In genomic region chr22:24420072-24420976, GRCh38 we compare ENCODE assay signal across 1 cellular context.
TF ChIP-seq lines count a peak whose summit lies in the region.

No MANE protein-coding gene starts in this region.

TF ChIP-seq in endothelial cell of umbilical vein, 7 proteins besides CTCF, POLR2A, EP300 and RAD21:
- no peak for TF ChIP-seq EZH2 (IDR thresholded peaks at IDR 0.05; ENCODE audit: borderline replicate concordance, low read depth, low read length, severe bottlenecking)
- no peak for TF ChIP-seq MAX (IDR thresholded peaks at IDR 0.05; ENCODE audit: insufficient read depth, insufficient read length)
- no peak for TF ChIP-seq JUN (IDR thresholded peaks at IDR 0.05; ENCODE audit: borderline replicate concordance, insufficient read depth, insufficient read length, low read depth)
- TF ChIP-seq GATA2 (IDR thresholded peaks at IDR 0.05; ENCODE audit: insufficient read depth, insufficient read length, low read depth, low read length): no peak
- no peak for TF ChIP-seq FOS (IDR thresholded peaks at IDR 0.05; ENCODE audit: borderline replicate concordance, insufficient read depth, low read length)
- peak; percentile 96 for TF ChIP-seq POLR2AphosphoS5 (IDR thresholded peaks at IDR 0.05; ENCODE audit: insufficient read depth, low read depth, low read length)
- no peak for TF ChIP-seq MYC (IDR thresholded peaks at IDR 0.05; ENCODE audit: low read depth, low read length)
